ENCODE assay signal across 1 cellular context in genomic region chr6:130675072-130675471, GRCh38.
TF ChIP-seq lines count a peak whose summit lies in the region.

No MANE protein-coding gene starts in this region.

TF ChIP-seq in IMR-90, 13 proteins besides CTCF, POLR2A, EP300 and RAD21 (continued from another document):
- TF ChIP-seq ELK1 (IDR thresholded peaks at IDR 0.05; ENCODE audit: borderline replicate concordance, low read depth, low read length) (no peak), MAZ (IDR thresholded peaks at IDR 0.05; ENCODE audit: borderline replicate concordance, low read depth, low read length) (no peak), BHLHE40 (IDR thresholded peaks at IDR 0.05; ENCODE audit: low read depth, low read length) (no peak), SMC3 (IDR thresholded peaks at IDR 0.05; ENCODE audit: low read depth, low read length) (no peak)
